1 cellular context compared by ENCODE assay signal in the genomic region with DNA sequence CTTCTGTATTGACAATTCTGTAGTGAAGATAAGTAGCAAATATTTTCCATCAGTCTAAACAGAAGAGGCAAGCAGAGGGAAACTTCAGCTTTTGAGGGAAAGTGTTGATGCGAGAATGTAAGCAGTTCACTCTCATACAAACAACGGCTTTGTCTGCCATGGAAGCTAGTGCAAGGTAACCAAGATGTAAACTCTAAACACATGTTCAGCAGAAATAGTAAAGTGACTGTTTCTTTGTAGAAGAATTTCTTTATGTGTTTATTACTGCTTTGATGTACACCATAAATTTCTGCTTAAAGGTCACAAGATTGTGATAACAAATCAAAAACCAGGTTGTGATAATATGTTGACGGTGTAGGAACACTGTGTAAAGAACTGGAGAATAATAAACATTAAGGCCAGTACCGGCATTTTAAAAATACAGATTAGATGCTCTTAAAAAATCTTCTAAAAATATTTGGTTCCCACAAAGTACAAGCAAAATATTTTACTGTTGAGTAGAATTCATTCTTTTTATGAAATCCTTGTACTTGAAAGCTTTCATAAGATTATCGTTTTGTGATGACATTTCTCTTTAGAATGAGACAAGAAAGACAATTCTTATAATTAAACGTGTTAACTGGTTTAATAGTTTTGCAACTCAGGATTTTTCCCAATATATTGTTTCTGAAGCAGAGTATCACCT.
TF ChIP-seq lines count a peak whose summit lies in the region.

No MANE protein-coding gene starts in this region.

TF ChIP-seq in A549, 52 proteins besides CTCF, POLR2A, EP300 and RAD21 (continued from another document):
- TF ChIP-seq MYC (IDR thresholded peaks at IDR 0.05; ENCODE audit: borderline replicate concordance, low read length) = no peak
- no peak for TF ChIP-seq BHLHE40 (IDR thresholded peaks at IDR 0.05; ENCODE audit: low read depth, low read length)
- no peak for TF ChIP-seq RARB (CRISPR knock-in tag; IDR thresholded peaks at IDR 0.05)
- no peak for TF ChIP-seq HEYL (CRISPR knock-in tag; IDR thresholded peaks at IDR 0.05)
- no peak for TF ChIP-seq TFCP2L1 (CRISPR knock-in tag; IDR thresholded peaks at IDR 0.05)
- no peak for TF ChIP-seq ZNF302 (CRISPR knock-in tag; IDR thresholded peaks at IDR 0.05)
- no peak for TF ChIP-seq ZC3H11A (IDR thresholded peaks at IDR 0.05)
- no peak for TF ChIP-seq EHF (CRISPR knock-in tag; IDR thresholded peaks at IDR 0.05)
- TF ChIP-seq, protein P1, sequence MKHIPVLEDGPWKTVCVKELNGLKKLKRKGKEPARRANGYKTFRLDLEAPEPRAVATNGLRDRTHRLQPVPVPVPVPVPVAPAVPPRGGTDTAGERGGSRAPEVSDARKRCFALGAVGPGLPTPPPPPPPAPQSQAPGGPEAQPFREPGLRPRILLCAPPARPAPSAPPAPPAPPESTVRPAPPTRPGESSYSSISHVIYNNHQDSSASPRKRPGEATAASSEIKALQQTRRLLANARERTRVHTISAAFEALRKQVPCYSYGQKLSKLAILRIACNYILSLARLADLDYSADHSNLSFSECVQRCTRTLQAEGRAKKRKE (CRISPR knock-in tag; IDR thresholded peaks at IDR 0.05; ENCODE audit: low read depth) = no peak
- no peak for TF ChIP-seq HDAC2 (IDR thresholded peaks at IDR 0.05)
- no peak for TF ChIP-seq JUNB (IDR thresholded peaks at IDR 0.05)
- no peak for TF ChIP-seq HOXB13 (CRISPR knock-in tag; IDR thresholded peaks at IDR 0.05; ENCODE audit: low read depth)
TF ChIP-seq in A549: peak in this region for 0.
